ENCODE assay signal across 10 cellular contexts in genomic region chr2:120343100-120343432, GRCh38. TPM values are rescaled to one million over a fixed set of nuclear protein-coding genes. Genes with fewer than 3 reads are reported as not detected.
DNase-seq lines count a peak whose midpoint lies in the region; ATAC-seq and TF ChIP-seq lines count a peak whose summit lies in the region.
"Had no signal": no experiment of that assay in that cellular context is flagged by ENCODE, and none has a peak within 500 bp of the region (broad histone marks: within the 10 kb centered on the region; RNA-seq: fewer than 3 reads in every experiment).

No MANE protein-coding gene starts in this region.

- H3K9ac ChIP-seq in Karpas-422 (ENCODE audit: low read length) (peak overlapping the region; percentile 74), neuronal stem cell (ENCODE audit: low read depth, low read length, poor library complexity) (no peak overlapping the region)

- H3K18ac ChIP-seq in neuronal stem cell (ENCODE audit: low read length), result peak overlapping the region; percentile 2

- H4K8ac ChIP-seq in neuronal stem cell (ENCODE audit: low read depth, low read length), result no peak overlapping the region

- H3K4ac ChIP-seq in neuronal stem cell (ENCODE audit: low read length), result no peak overlapping the region

- intact Hi-C loops in Caco-2 (cut with micrococcal nuclease; ENCODE audit: unreplicated experiment), result loop anchor here (1.0 to 5.0 kb wide), 7 partner anchors 60 to 337 kb away; no protein-coding TSS in a partner anchor
- intact Hi-C loops in breast epithelium (cut with DNase I; ENCODE audit: low total_unique reads), result loop anchor here (5.0 to 10.0 kb wide), 2 partner anchors 182 to 329 kb away; no protein-coding TSS in a partner anchor
- intact Hi-C loops in Right ventricle myocardium superior (cut with DNase I), result loop anchor here (2.0 to 10.0 kb wide), 2 partner anchors 212 to 336 kb away; no protein-coding TSS in a partner anchor

- ATAC-seq in HG02870 (IDR thresholded peaks at IDR 0.05; ENCODE audit: unreplicated experiment) (no peak), left lobe of liver (no peak), Right ventricle myocardium superior (ENCODE audit: poor library complexity) (no peak), WTC11 (no peak)

- H2AFZ ChIP-seq in Karpas-422 (ENCODE audit: low read length) (peak overlapping the region; percentile 93), neuronal stem cell (ENCODE audit: low read length) (peak overlapping the region; percentile 75)

- H3K27ac Mint-ChIP-seq in Caco-2 (ENCODE audit: unreplicated experiment) (no peak overlapping the region), WTC11 (no peak overlapping the region)

- WGBS in neuronal stem cell (ENCODE audit: extremely low coverage in 2 of 2, insufficient read length in 2 of 2, insufficient replicate concordance in 1 of 2), 2 donors, result no CpG with 5 or more reads among the region's 5 CpGs

- no peaks in the 10 kb centered on the region for H3K79me2 ChIP-seq in Karpas-422 (ENCODE audit: low read length)

- H3K4me1 Mint-ChIP-seq in Caco-2 (ENCODE audit: low read depth, unreplicated experiment) (peaks cover 12% of the 10 kb centered on the region), WTC11 (peaks cover 30% of the 10 kb centered on the region)

- no peak overlapping the region for H3K23ac ChIP-seq in neuronal stem cell (ENCODE audit: low read depth, low read length, poor library complexity)

- no peaks in the 10 kb centered on the region for H4K20me1 ChIP-seq in Karpas-422 (ENCODE audit: insufficient read depth, low read depth, low read length)

- H3K4me2 ChIP-seq in Karpas-422 (ENCODE audit: low read depth, low read length, poor library complexity, severe bottlenecking) (peak overlapping the region; percentile 78), neuronal stem cell (ENCODE audit: insufficient read depth, low read length, poor library complexity, severe bottlenecking) (no peak overlapping the region)

- H3K27me3 ChIP-seq in Caco-2 (replicated peaks; ENCODE audit: control insufficient read depth, insufficient read depth, low read length) (no peaks in the 10 kb centered on the region; the same call in 1 of the 2 replicates), Karpas-422 (ENCODE audit: low read length) (no peaks in the 10 kb centered on the region), breast epithelium (peaks cover 0 to 5% of the 10 kb centered on the region in 2 donors), neuronal stem cell (ENCODE audit: control insufficient read depth in 3 of 3, insufficient read depth in 3 of 3, low read depth in 1 of 3, low read length in 3 of 3) (peaks cover 39 to 94% (median 69%) of the 10 kb centered on the region in 3 experiments)

- no TSS peak for BruUV-seq in Caco-2 (replicated peaks; lab: Mats Ljungman, UMichigan)

- no peaks in the 10 kb centered on the region for H3K36me3 ChIP-seq in Caco-2 (ENCODE audit: control insufficient read depth, insufficient read depth, low read length)
- H3K36me3 ChIP-seq in Karpas-422 (ENCODE audit: insufficient read depth, low read length), result no peaks in the 10 kb centered on the region
- no peaks in the 10 kb centered on the region for H3K36me3 ChIP-seq in breast epithelium
- no peaks in the 10 kb centered on the region for H3K36me3 ChIP-seq in neuronal stem cell (replicated peaks in 1 of 2; ENCODE audit: control insufficient read depth in 2 of 2, insufficient read depth in 2 of 2, low read length in 2 of 2)

- H3K4me3 ChIP-seq in Caco-2 (ENCODE audit: low read depth, low read length), result no peak overlapping the region
- peak overlapping the region; percentile 58; the same call in 1 of the 2 replicates for H3K4me3 ChIP-seq in Karpas-422 (ENCODE audit: low read length)
- H3K4me3 ChIP-seq in breast epithelium, result peak overlapping the region in 2 of 3 donors; percentile 75 to 95
- H3K4me3 ChIP-seq in neuronal stem cell (ENCODE audit: low read length in 2 of 2), result no peak overlapping the region

- peak overlapping the region; percentile 68 for H3K4me3 Mint-ChIP-seq in Caco-2 (ENCODE audit: unreplicated experiment)
- H3K4me3 Mint-ChIP-seq in WTC11, result no peak overlapping the region

- H3K9me3 Mint-ChIP-seq in Caco-2 (ENCODE audit: unreplicated experiment) (no peaks in the 10 kb centered on the region), WTC11 (no peaks in the 10 kb centered on the region)

- CTCF ChIA-PET in Caco-2 (lab: Charles Lee), result interaction anchor here (0.5 to 3.8 kb wide), 26 partner anchors 8 to 1013 kb away, joined by 3 to 33 read pairs (median 5); no protein-coding TSS in a partner anchor
- CTCF ChIA-PET in WTC11 (lab: Charles Lee), result interaction anchor here (0.6 to 4.2 kb wide), 53 partner anchors 10 to 732 kb away, joined by 3 to 66 read pairs (median 5); no protein-coding TSS in a partner anchor

- no peak overlapping the region for H2AK5ac ChIP-seq in neuronal stem cell (ENCODE audit: low read depth, low read length)

- POLR2A ChIA-PET in Caco-2 (lab: Charles Lee) (interaction anchor here (0.6 to 1.0 kb wide), 4 partner anchors 97 to 210 kb away, joined by 3 read pairs; no protein-coding TSS in a partner anchor), WTC11 (lab: Charles Lee) (interaction anchor here (0.9 to 1.3 kb wide), 4 partner anchors 91 to 123 kb away, joined by 3 to 6 read pairs (median 4); partner anchors contain the start of gene RALB)

- no peak overlapping the region for H4K91ac ChIP-seq in neuronal stem cell (ENCODE audit: low read depth, low read length, poor library complexity)

- H3K27me3 Mint-ChIP-seq in Caco-2 (ENCODE audit: insufficient read depth, unreplicated experiment) (peaks cover 3% of the 10 kb centered on the region), WTC11 (ENCODE audit: low read depth) (peaks cover 74% of the 10 kb centered on the region)

- H3K9me2 ChIP-seq in Karpas-422 (replicated peaks; ENCODE audit: insufficient read depth, low read length), result no peaks in the 10 kb centered on the region

- H3K36me3 Mint-ChIP-seq in Caco-2 (ENCODE audit: insufficient read depth, unreplicated experiment), result peaks cover 6% of the 10 kb centered on the region
- H3K36me3 Mint-ChIP-seq in WTC11, result no peaks in the 10 kb centered on the region

- H2BK120ac ChIP-seq in neuronal stem cell (ENCODE audit: low read depth, low read length), result no peak overlapping the region

- TF ChIP-seq CTCF in Caco-2 (IDR thresholded peaks at IDR 0.05; ENCODE audit: insufficient read depth in 1 of 2, low read depth in 1 of 2, low read length in 1 of 2, severe bottlenecking in 1 of 2, unreplicated experiment in 1 of 2), result no peak
- no peak for TF ChIP-seq CTCF in breast epithelium (IDR thresholded peaks at IDR 0.05)
- TF ChIP-seq CTCF in WTC11 (IDR thresholded peaks at IDR 0.05), result no peak

- H3K14ac ChIP-seq in neuronal stem cell (ENCODE audit: low read length), result no peak overlapping the region

- no peak overlapping the region for H2BK5ac ChIP-seq in neuronal stem cell (ENCODE audit: low read length)

- no peak overlapping the region for H2BK15ac ChIP-seq in neuronal stem cell (ENCODE audit: low read length)

- H3K79me1 ChIP-seq in neuronal stem cell (ENCODE audit: low read depth, low read length), result peaks cover 3% of the 10 kb centered on the region

- no peak overlapping the region for H2BK12ac ChIP-seq in neuronal stem cell (ENCODE audit: low read length)

- DNase-seq in Caco-2 (no peak), Karpas-422 (peak; percentile 51), breast epithelium (ENCODE audit: low spot score in 2 of 2) (no peak), neuronal stem cell (ENCODE audit: low spot score) (no peak), left lobe of liver (ENCODE audit: low spot score) (no peak), Right ventricle myocardium superior (no peak), WTC11 (ENCODE audit: low spot score) (no peak)
- DNase-seq: activated gamma-delta T cell, cortex of kidney had no signal

- TF ChIP-seq POLR2A in breast epithelium (IDR thresholded peaks at IDR 0.05), result no peak

- peak overlapping the region; percentile 95 for H3K27ac ChIP-seq in Karpas-422 (ENCODE audit: low read length)
- H3K27ac ChIP-seq in breast epithelium, result peak overlapping the region; percentile 83 to 95
- H3K27ac ChIP-seq in neuronal stem cell (replicated peaks; ENCODE audit: low read length), result no peak overlapping the region

- H3K9me3 ChIP-seq in Caco-2 (no peaks in the 10 kb centered on the region), Karpas-422 (ENCODE audit: low read length) (no peaks in the 10 kb centered on the region), breast epithelium (no peaks in the 10 kb centered on the region), neuronal stem cell (replicated peaks in 1 of 2; ENCODE audit: control insufficient read depth in 2 of 2, insufficient read depth in 1 of 2, low read depth in 1 of 2, low read length in 2 of 2) (peaks cover 0 to 2% of the 10 kb centered on the region in 2 donors)

- H3K4me1 ChIP-seq in Caco-2, result peaks cover 8% of the 10 kb centered on the region; the same call in 1 of the 2 replicates
- H3K4me1 ChIP-seq in Karpas-422 (ENCODE audit: low read length), result peaks cover 59% of the 10 kb centered on the region
- peaks cover 0 to 8% of the 10 kb centered on the region in 2 donors for H3K4me1 ChIP-seq in breast epithelium
- H3K4me1 ChIP-seq in neuronal stem cell (ENCODE audit: control insufficient read depth in 2 of 2, insufficient read depth in 1 of 2, low read depth in 1 of 2, low read length in 2 of 2), result peaks cover 10 to 11% of the 10 kb centered on the region in 2 donors

TF ChIP-seq in WTC11, 78 proteins besides CTCF, POLR2A, EP300 and RAD21 (continues in another document):
- TF ChIP-seq IRF1 (CRISPR knock-in tag; IDR thresholded peaks at IDR 0.05) (no peak), ZBTB21 (CRISPR knock-in tag; IDR thresholded peaks at IDR 0.05; ENCODE audit: borderline replicate concordance) (no peak)

RNA-seq across cellular contexts. Expression of gene INHBB, which starts 2.9 kb away (rescaled TPM):
- 28.6 and 28.9 TPM in 2 replicates for total RNA-seq in Caco-2 (2022)
- total RNA-seq in Karpas-422 (2014; rRNA removed; shearing (Covaris generic); ENCODE audit: low replicate concordance), result not detected in 2 replicates
- 10 to 100 TPM; 35.0 to 60.6 (median 42.3) TPM for total RNA-seq in breast epithelium
- not detected for polyA plus RNA-seq in neuronal stem cell (2013, experiment 1 of 2)
- polyA plus RNA-seq in neuronal stem cell (2013, experiment 2 of 2), result 0.01 TPM
- 6.3 TPM for total RNA-seq in left lobe of liver
- total RNA-seq in Right ventricle myocardium superior, result 8.2 TPM
- total RNA-seq in WTC11 (2021), result 0.14 to 0.26 TPM (median 0.21 TPM) in 3 replicates

Comparison
In these comparisons a context has a peak if more than half of its experiments do, and no peak if none do; other contexts are left out.
1. H3K4me3 ChIP-seq: peak in Karpas-422 (single experiment) and breast epithelium (2 of 3); none in Caco-2 (single experiment) and neuronal stem cell (0 of 2).